10 cellular contexts compared by ENCODE assay signal in genomic region chr3:88219138-88219792, GRCh38.
DNase-seq lines count a peak whose midpoint lies in the region; ATAC-seq and TF ChIP-seq lines count a peak whose summit lies in the region.
"Had no signal": no experiment of that assay in that cellular context is flagged by ENCODE, and none has a peak within 500 bp of the region (broad histone marks: within the 10 kb centered on the region; RNA-seq: fewer than 3 reads in every experiment).

No MANE protein-coding gene starts in this region.

- no peak overlapping the region for H3K4me3 ChIP-seq in upper lobe of left lung
- no peak overlapping the region for H3K4me3 ChIP-seq in effector memory CD4-positive, alpha-beta T cell (ENCODE audit: insufficient read depth, low read depth, low read length, poor library complexity, severe bottlenecking)
- H3K4me3 ChIP-seq: SJSA1 had no signal

- WGBS in upper lobe of left lung, 2 donors, result 13 to 50% methylated on average over 1 to 7 of the region's 7 CpGs

- no peaks in the 10 kb centered on the region for H3K9me3 ChIP-seq in upper lobe of left lung
- no peaks in the 10 kb centered on the region for H3K9me3 ChIP-seq in effector memory CD4-positive, alpha-beta T cell (ENCODE audit: control insufficient read depth, low read length)
- H3K9me3 ChIP-seq: neutrophil, SJSA1 had no signal

- no peak overlapping the region for H3K27ac ChIP-seq in upper lobe of left lung
- no peak overlapping the region for H3K27ac ChIP-seq in effector memory CD4-positive, alpha-beta T cell (ENCODE audit: insufficient read depth, low read length, poor library complexity, severe bottlenecking)
- H3K27ac ChIP-seq: neutrophil, SJSA1 had no signal

- TF ChIP-seq CTCF in upper lobe of left lung (IDR thresholded peaks at IDR 0.05), result peak in 2 of 6 experiments; percentile 28 to 44

- no peaks in the 10 kb centered on the region for H3K36me3 ChIP-seq in upper lobe of left lung
- H3K36me3 ChIP-seq in effector memory CD4-positive, alpha-beta T cell (ENCODE audit: control insufficient read depth, insufficient read depth, low read length), result no peaks in the 10 kb centered on the region
- H3K36me3 ChIP-seq: neutrophil, SJSA1 had no signal

- peak; percentile 90 for ATAC-seq in GM18867 (IDR thresholded peaks at IDR 0.05; ENCODE audit: unreplicated experiment)
- ATAC-seq in HG03066 (IDR thresholded peaks at IDR 0.05; ENCODE audit: low read depth, unreplicated experiment), result peak; percentile 74
- peak; percentile 50 to 77 for ATAC-seq in upper lobe of left lung (ENCODE audit: low FRiP score in 2 of 2)

- no peak for TF ChIP-seq EP300 in upper lobe of left lung (IDR thresholded peaks at IDR 0.05)

- DNase-seq in COLO668 (lab: John Stamatoyannopoulos, UW; ENCODE audit: unreplicated experiment), result peak; percentile 0
- DNase-seq in NCI-H446 (lab: John Stamatoyannopoulos, UW), result peak; percentile 67 to 87
- DNase-seq in amniotic stem cell (lab: John Stamatoyannopoulos, UW), result peak; percentile 14
- DNase-seq in iris pigment epithelial cell (ENCODE audit: low read depth), result peak; percentile 60
- peak; percentile 0 to 57 for DNase-seq in upper lobe of left lung
- DNase-seq in effector memory CD4-positive, alpha-beta T cell, result no peak

- no peaks in the 10 kb centered on the region for H3K4me1 ChIP-seq in upper lobe of left lung
- H3K4me1 ChIP-seq in effector memory CD4-positive, alpha-beta T cell (ENCODE audit: control insufficient read depth, insufficient read depth, low read length, poor library complexity, severe bottlenecking), result no peaks in the 10 kb centered on the region
- H3K4me1 ChIP-seq: SJSA1 had no signal

- TF ChIP-seq POLR2A in upper lobe of left lung (IDR thresholded peaks at IDR 0.05), result no peak

- no peaks in the 10 kb centered on the region for H3K27me3 ChIP-seq in upper lobe of left lung
- H3K27me3 ChIP-seq in effector memory CD4-positive, alpha-beta T cell (replicated peaks; ENCODE audit: control insufficient read depth, insufficient read depth, low read length, poor library complexity, severe bottlenecking), result no peaks in the 10 kb centered on the region
- H3K27me3 ChIP-seq: SJSA1 had no signal

Comparison
In these comparisons a context has a peak if more than half of its experiments do, and no peak if none do; other contexts are left out.
1. DNase-seq: peak in COLO668 (single experiment), NCI-H446 (2 of 2), amniotic stem cell (single experiment), iris pigment epithelial cell (single experiment) and upper lobe of left lung (2 of 2); none in effector memory CD4-positive, alpha-beta T cell (0 of 3).
2. Peak in every context shown above with its lines, with median percentiles within 50 percentile points of each other: ATAC-seq.